Comparison of ENCODE assay signal across 2 cellular contexts in genomic region chr16:70643264-70643663, GRCh38. TPM values are rescaled to one million over a fixed set of nuclear protein-coding genes. Genes with fewer than 3 reads are reported as not detected.
"Had no signal": no experiment of that assay in that cellular context is flagged by ENCODE, and none has a peak within 500 bp of the region (broad histone marks: within the 10 kb centered on the region; RNA-seq: fewer than 3 reads in every experiment).

No MANE protein-coding gene starts in this region.

RNA-seq across cellular contexts. Expression of gene IL34, which starts 3.1 kb away (rescaled TPM):
- total RNA-seq: GM23248, H4 had no signal
- polyA plus RNA-seq: GM23248 had no signal
